Comparison of ENCODE assay signal across 30 cellular contexts in genomic region chr22:24986816-24987215, GRCh38. TPM values are rescaled to one million over a fixed set of nuclear protein-coding genes. Genes with fewer than 3 reads are reported as not detected.
DNase-seq lines count a peak whose midpoint lies in the region; ATAC-seq, FAIRE-seq and TF ChIP-seq lines count a peak whose summit lies in the region.
"Had no signal": no experiment of that assay in that cellular context is flagged by ENCODE, and none has a peak within 500 bp of the region (broad histone marks: within the 10 kb centered on the region; RNA-seq: fewer than 3 reads in every experiment).

No MANE protein-coding gene starts in this region.

- no TSS peak for BruUV-seq in endothelial cell of umbilical vein (replicated peaks; lab: Mats Ljungman, UMichigan)

- no peak for TF ChIP-seq CTCF in endothelial cell of umbilical vein (IDR thresholded peaks at IDR 0.05; ENCODE audit: extremely low read depth in 1 of 2, insufficient read depth in 1 of 2, low read depth in 1 of 2, low read length in 2 of 2)
- TF ChIP-seq CTCF in gastroesophageal sphincter (IDR thresholded peaks at IDR 0.05), result no peak
- no peak for TF ChIP-seq CTCF in glutamatergic neuron (IDR thresholded peaks at IDR 0.05; ENCODE audit: partially characterized antibody, unreplicated experiment)

- no peak for TF ChIP-seq EP300 in gastroesophageal sphincter (IDR thresholded peaks at IDR 0.05)

- H4K20me1 ChIP-seq in endothelial cell of umbilical vein (replicated peaks; ENCODE audit: control insufficient read depth, extremely low read depth, insufficient read depth, low read length) (no peaks in the 10 kb centered on the region), GM23248 (ENCODE audit: insufficient read depth) (no peaks in the 10 kb centered on the region)

- H2AFZ ChIP-seq in endothelial cell of umbilical vein (ENCODE audit: low read depth, low read length), result no peak overlapping the region
- no peak overlapping the region for H2AFZ ChIP-seq in GM23248

- H3K9ac ChIP-seq in endothelial cell of umbilical vein (replicated peaks; ENCODE audit: extremely low read depth, insufficient read depth, low read length), result no peak overlapping the region
- H3K9ac ChIP-seq in GM23248, result no peak overlapping the region

- DNase-seq in stimulated activated CD8-positive, alpha-beta memory T cell treated with anti-CD3 and anti-CD28 coated beads, Interleukin-12 subunit alpha, Interleukin-12 subunit beta, amount 100 ng/mL, for 4 hours (ENCODE audit: low read depth), result peak; percentile 1
- no peak for DNase-seq in stimulated activated CD8-positive, alpha-beta memory T cell treated with anti-CD3 and anti-CD28 coated beads, Interleukin-4, amount 100 ng/mL, for 48 hours
- DNase-seq in SW480 (ENCODE audit: low spot score) (peak; percentile 40), endothelial cell of umbilical vein (ENCODE audit: low read depth, low spot score) (no peak), GM23248 (no peak), glutamatergic neuron (no peak)
- DNase-seq: activated CD4-positive, alpha-beta T cell treated with anti-CD3 and anti-CD28 coated beads for 48 hours; activated effector memory CD4-positive, alpha-beta T cell treated with Interleukin-2 at 50 U/mL for 16 hours; CD8-positive, alpha-beta T cell; cerebellar nuclear complex; DMS 273 treated with DMSO at 0.1 percent for 48 hours; GOT3; heart left ventricle; MV-4-11; NCI-H146; NCI-H2107; NCI-H774; stimulated activated CD4-positive, alpha-beta T cell treated with anti-CD3 and anti-CD28 coated beads, Interleukin-4, amount 100 ng/mL, for 4 hours; stimulated activated naive CD4-positive, alpha-beta T cell; uterus had no signal

- H3K27me3 Mint-ChIP-seq in glutamatergic neuron (ENCODE audit: unreplicated experiment), result peaks cover 4% of the 10 kb centered on the region
- H3K27me3 Mint-ChIP-seq: brain, progenitor cell of endocrine pancreas had no signal

- H3K79me2 ChIP-seq in endothelial cell of umbilical vein (ENCODE audit: control insufficient read depth, insufficient read depth, low read length), result peaks cover 30% of the 10 kb centered on the region
- H3K79me2 ChIP-seq in GM23248 (ENCODE audit: insufficient read depth), result no peaks in the 10 kb centered on the region

- H3K36me3 ChIP-seq in endothelial cell of umbilical vein (ENCODE audit: control insufficient read depth in 2 of 2, extremely low read depth in 1 of 2, insufficient read depth in 2 of 2, low read length in 2 of 2) (no peaks in the 10 kb centered on the region), GM23248 (ENCODE audit: low read depth) (no peaks in the 10 kb centered on the region), gastroesophageal sphincter (no peaks in the 10 kb centered on the region)
- H3K36me3 ChIP-seq: heart left ventricle, neutrophil, uterus had no signal

- H3K27ac ChIP-seq in endothelial cell of umbilical vein (ENCODE audit: insufficient read depth, low read depth, low read length) (peak overlapping the region; percentile 86), GM23248 (no peak overlapping the region), gastroesophageal sphincter (no peak overlapping the region)
- H3K27ac ChIP-seq: neutrophil, VCaP had no signal

- no peaks in the 10 kb centered on the region for H3K9me1 ChIP-seq in endothelial cell of umbilical vein (replicated peaks; ENCODE audit: control insufficient read depth, extremely low read depth, insufficient read depth, low read length)

- peaks cover 2% of the 10 kb centered on the region for H3K9me3 Mint-ChIP-seq in glutamatergic neuron (ENCODE audit: unreplicated experiment)
- H3K9me3 Mint-ChIP-seq: CD8-positive, alpha-beta T cell had no signal

- dilution Hi-C loops in endothelial cell of umbilical vein (cut with MboI; ENCODE audit: extremely low pct_ligation_motif_present, low sequenced_read_pairs), result no loop called here

- WGBS in GM23248 (ENCODE audit: low coverage in 1 of 2, low lambda C conversion rate in 2 of 2, missing lambda C conversion rate in 2 of 2), 2 experiments, result 71 to 79% methylated on average over 4 of the region's 4 CpGs
- WGBS in gastroesophageal sphincter (ENCODE audit: low coverage in 1 of 2), 2 donors, result 59 to 60% methylated on average over 2 to 3 of the region's 4 CpGs

- TF ChIP-seq POLR2A in endothelial cell of umbilical vein (IDR thresholded peaks at IDR 0.05; ENCODE audit: low read depth, low read length) (no peak), gastroesophageal sphincter (IDR thresholded peaks at IDR 0.05) (no peak)

- POLR2A ChIA-PET in endothelial cell of umbilical vein (lab: Charles Lee), result interaction anchor here (0.6 to 1.1 kb wide), 2 partner anchors 38 to 150 kb away, joined by 3 to 4 read pairs; no protein-coding TSS in a partner anchor

- no peak overlapping the region for H3K4me3 Mint-ChIP-seq in glutamatergic neuron (ENCODE audit: unreplicated experiment)
- H3K4me3 Mint-ChIP-seq: brain; CD8-positive, alpha-beta T cell; memory B cell had no signal

- H3K9me3 ChIP-seq in endothelial cell of umbilical vein (replicated peaks; ENCODE audit: control insufficient read depth, insufficient read depth, low read length) (no peaks in the 10 kb centered on the region), GM23248 (ENCODE audit: low read depth) (no peaks in the 10 kb centered on the region), gastroesophageal sphincter (no peaks in the 10 kb centered on the region)
- H3K9me3 ChIP-seq: heart left ventricle, neutrophil, uterus had no signal

- CTCF ChIA-PET in endothelial cell of umbilical vein (lab: Charles Lee), result interaction anchor here (0.5 to 3.1 kb wide), 5 partner anchors 10 to 640 kb away, joined by 3 to 13 read pairs (median 5); partner anchors contain the start of gene KIAA1671

- no peaks in the 10 kb centered on the region for H3K9me2 ChIP-seq in GM23248 (ENCODE audit: insufficient read depth)

- peaks cover 24% of the 10 kb centered on the region for H3K4me1 Mint-ChIP-seq in glutamatergic neuron (ENCODE audit: low read depth, unreplicated experiment)

- no peaks in the 10 kb centered on the region for H3K36me3 Mint-ChIP-seq in glutamatergic neuron (ENCODE audit: unreplicated experiment)
- H3K36me3 Mint-ChIP-seq: brain; CD8-positive, alpha-beta T cell; memory B cell had no signal

- H3K4me3 ChIP-seq in endothelial cell of umbilical vein (replicated peaks in 1 of 3; ENCODE audit: insufficient read depth in 1 of 3, low read depth in 1 of 3, low read length in 3 of 3) (no peak overlapping the region), GM23248 (no peak overlapping the region), gastroesophageal sphincter (no peak overlapping the region)
- H3K4me3 ChIP-seq: heart left ventricle, uterus had no signal

- no peak for ATAC-seq in gastroesophageal sphincter
- ATAC-seq: CD8-positive, alpha-beta T cell; sciatic nerve had no signal

- H3K27ac Mint-ChIP-seq in glutamatergic neuron (ENCODE audit: unreplicated experiment), result no peak overlapping the region
- H3K27ac Mint-ChIP-seq: brain; CD8-positive, alpha-beta T cell; memory B cell; progenitor cell of endocrine pancreas had no signal

- H3K4me2 ChIP-seq in endothelial cell of umbilical vein (ENCODE audit: insufficient read depth, low read length) (peak overlapping the region; percentile 28), GM23248 (ENCODE audit: unreplicated experiment) (no peak overlapping the region)

- H3K27me3 ChIP-seq in endothelial cell of umbilical vein (ENCODE audit: control insufficient read depth in 2 of 2, insufficient read depth in 2 of 2, low read length in 2 of 2) (no peaks in the 10 kb centered on the region), GM23248 (replicated peaks; ENCODE audit: insufficient read depth) (no peaks in the 10 kb centered on the region), gastroesophageal sphincter (no peaks in the 10 kb centered on the region)
- H3K27me3 ChIP-seq: heart left ventricle, uterus had no signal

- intact Hi-C loops in endothelial cell of umbilical vein (cut with micrococcal nuclease), result loop anchor here (1.0 to 5.0 kb wide), 3 partner anchors 34 to 125 kb away; no protein-coding TSS in a partner anchor

- 0 out of 2 replicates have a peak, but pooled peaks cover 2% of the 10 kb centered on the region for H3F3A ChIP-seq in GM23248 (ENCODE audit: insufficient read depth)

- peaks cover 71% of the 10 kb centered on the region for H3K4me1 ChIP-seq in endothelial cell of umbilical vein (ENCODE audit: control insufficient read depth, extremely low read depth, insufficient read depth, low read length)
- peaks cover 17% of the 10 kb centered on the region for H3K4me1 ChIP-seq in GM23248 (ENCODE audit: insufficient read depth)
- H3K4me1 ChIP-seq in gastroesophageal sphincter, result peaks cover 0 to 47% (median 7%) of the 10 kb centered on the region in 3 donors
- H3K4me1 ChIP-seq: uterus had no signal

- FAIRE-seq in endothelial cell of umbilical vein (lab: Jason Lieb, UNC), result peak; percentile 62

- in situ Hi-C loops in GM23248 (cut with MboI), result no loop called here

RNA-seq across cellular contexts. Expression of gene KIAA1671, which starts 34.3 kb away (rescaled TPM):
- total RNA-seq in endothelial cell of umbilical vein (78.9 and 85.1 TPM in 2 replicates), gastroesophageal sphincter (10 to 100 TPM; 20.9 to 41.8 (median 28.4) TPM), glutamatergic neuron (ENCODE audit: unreplicated experiment) (15.3 TPM)
- polyA plus RNA-seq in endothelial cell of umbilical vein (18.9 and 23.1 TPM in 2 replicates), GM23248 (2016; fragmentation: Nextera tagmentation; extraction: Ambion mirVana) (0.25 and 0.39 TPM in 2 replicates)
- 21.8 and 22.1 TPM in 2 replicates for polyA plus RNA-seq in endothelial cell of umbilical vein (2011; cell fraction: cytosol; rRNA removed)
- 38.5 and 45.9 TPM in 2 replicates for polyA plus RNA-seq in endothelial cell of umbilical vein (2011; cell fraction: nucleus; rRNA removed)
- 17.4 and 19.8 TPM in 2 replicates for polyA plus RNA-seq in endothelial cell of umbilical vein (2012)
- polyA minus RNA-seq in endothelial cell of umbilical vein, result 59.2 and 71.7 TPM in 2 replicates
- polyA minus RNA-seq in endothelial cell of umbilical vein (2011; cell fraction: cytosol; rRNA and poly(A)+ RNA removed), result 10.0 TPM
- 70.1 and 79.2 TPM in 2 replicates for polyA minus RNA-seq in endothelial cell of umbilical vein (2011; cell fraction: nucleus; rRNA and poly(A)+ RNA removed)
- 0.51 and 0.76 TPM in 2 replicates for total RNA-seq in GM23248 (2014; rRNA removed; shearing (Covaris generic))

RNA-seq across cellular contexts. Expression of gene LHFPL7, which starts 40.3 kb away (rescaled TPM):
- total RNA-seq in endothelial cell of umbilical vein (not detected in 2 replicates), gastroesophageal sphincter (1 to 10 TPM in 1 of 4 donors, not detected in 3; 2.9 TPM), glutamatergic neuron (ENCODE audit: unreplicated experiment) (not detected)
- polyA plus RNA-seq in endothelial cell of umbilical vein (not detected in 2 replicates), GM23248 (2016; fragmentation: Nextera tagmentation; extraction: Ambion mirVana) (not detected in 2 replicates)
- polyA plus RNA-seq in endothelial cell of umbilical vein (2011; cell fraction: cytosol; rRNA removed), result not detected in 2 replicates
- polyA plus RNA-seq in endothelial cell of umbilical vein (2011; cell fraction: nucleus; rRNA removed), result not detected in 2 replicates
- not detected in 2 replicates for polyA plus RNA-seq in endothelial cell of umbilical vein (2012)
- not detected in 2 replicates for polyA minus RNA-seq in endothelial cell of umbilical vein
- polyA minus RNA-seq in endothelial cell of umbilical vein (2011; cell fraction: cytosol; rRNA and poly(A)+ RNA removed), result not detected
- not detected in 2 replicates for polyA minus RNA-seq in endothelial cell of umbilical vein (2011; cell fraction: nucleus; rRNA and poly(A)+ RNA removed)
- not detected in 2 replicates for total RNA-seq in GM23248 (2014; rRNA removed; shearing (Covaris generic))
- total RNA-seq: CD8-positive, alpha-beta T cell; epithelial cell of proximal tubule; heart left ventricle; LHCN-M2; progenitor cell of endocrine pancreas; sciatic nerve; temporal lobe had no signal
- polyA plus RNA-seq: heart left ventricle had no signal

Comparison
In these comparisons a context has a peak if more than half of its experiments do, and no peak if none do; other contexts are left out.
1. DNase-seq: peak in stimulated activated CD8-positive, alpha-beta memory T cell treated with anti-CD3 and anti-CD28 coated beads, Interleukin-12 subunit alpha, Interleukin-12 subunit beta, amount 100 ng/mL, for 4 hours (single experiment) and SW480 (single experiment); none in stimulated activated CD8-positive, alpha-beta memory T cell treated with anti-CD3 and anti-CD28 coated beads, Interleukin-4, amount 100 ng/mL, for 48 hours (single experiment), endothelial cell of umbilical vein (single experiment), GM23248 (single experiment) and glutamatergic neuron (single experiment).